Comparison of ENCODE assay signal across 10 cellular contexts in the genomic region with DNA sequence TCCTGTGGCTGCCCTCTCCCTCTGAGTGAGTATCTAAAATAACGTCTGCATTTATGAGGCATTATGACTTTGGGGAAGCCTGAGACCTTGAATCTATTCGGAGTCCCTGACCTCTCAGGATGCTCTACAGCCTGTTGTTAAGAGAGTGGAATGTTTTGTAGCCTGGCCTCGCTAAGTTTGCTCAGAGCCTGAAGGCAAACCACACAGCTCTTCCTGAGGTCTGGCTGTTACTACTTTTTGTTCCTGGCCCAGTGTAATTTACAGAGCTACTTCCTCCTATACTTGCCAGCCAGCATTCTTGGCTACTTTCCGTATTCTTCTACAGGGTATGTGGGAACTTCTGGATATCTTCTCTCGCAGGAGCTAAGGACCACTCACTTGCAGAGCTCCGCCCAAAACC. TPM values are rescaled to one million over a fixed set of nuclear protein-coding genes. Genes with fewer than 3 reads are reported as not detected.
DNase-seq lines count a peak whose midpoint lies in the region; ATAC-seq and TF ChIP-seq lines count a peak whose summit lies in the region.
"Had no signal": no experiment of that assay in that cellular context is flagged by ENCODE, and none has a peak within 500 bp of the region (broad histone marks: within the 10 kb centered on the region; RNA-seq: fewer than 3 reads in every experiment).

No MANE protein-coding gene starts in this region.

- no peaks in the 10 kb centered on the region for H3K36me3 Mint-ChIP-seq in glutamatergic neuron (ENCODE audit: unreplicated experiment)
- peaks cover 0 to 6% of the 10 kb centered on the region in 2 donors for H3K36me3 Mint-ChIP-seq in activated naive CD4-positive, alpha-beta T cell treated with anti-CD3 and anti-CD28 coated beads, Interleukin-2, amount 50 U/mL, for 72 hours

- H3K36me3 ChIP-seq in lower lobe of right lung: no peaks in the 10 kb centered on the region

- DNase-seq in Kasumi-1 (lab: John Stamatoyannopoulos, UW) (peak; percentile 90 to 93), astrocyte of the spinal cord (ENCODE audit: low read depth, low spot score) (peak; percentile 57), lower lobe of right lung (no peak), glutamatergic neuron (no peak), NCI-H2029 treated with DMSO at 0.1 percent for 48 hours (lab: John Stamatoyannopoulos, UW) (no peak)
- no peak for DNase-seq in activated naive CD4-positive, alpha-beta T cell treated with anti-CD3 and anti-CD28 coated beads, Interleukin-2, amount 50 U/mL, for 72 hours (ENCODE audit: low spot score in 2 of 2)
- DNase-seq: CD4-positive, CD25-positive, alpha-beta regulatory T cell had no signal

- no peak for TF ChIP-seq CTCF in 22Rv1 (IDR thresholded peaks at IDR 0.05)
- TF ChIP-seq CTCF in astrocyte of the spinal cord (IDR thresholded peaks at IDR 0.05; ENCODE audit: low read depth, low read length): no peak
- TF ChIP-seq CTCF in lower lobe of right lung (IDR thresholded peaks at IDR 0.05): no peak
- no peak for TF ChIP-seq CTCF in glutamatergic neuron (IDR thresholded peaks at IDR 0.05; ENCODE audit: partially characterized antibody, unreplicated experiment)

- H3K27ac Mint-ChIP-seq in glutamatergic neuron (ENCODE audit: unreplicated experiment): no peak overlapping the region
- H3K27ac Mint-ChIP-seq in activated naive CD4-positive, alpha-beta T cell treated with anti-CD3 and anti-CD28 coated beads, Interleukin-2, amount 50 U/mL, for 72 hours: no peak overlapping the region
- H3K27ac Mint-ChIP-seq: T-helper 1 cell treated with Interleukin-12 subunit alpha and Interleukin-12 subunit beta and Interleukin-4 antibody, amounts not matched to agents 30 μg/mL and 1 μg/mL, for 36 hours had no signal

- H3K4me1 ChIP-seq in lower lobe of right lung: peaks cover 12% of the 10 kb centered on the region

- no peaks in the 10 kb centered on the region for H3K27me3 ChIP-seq in lower lobe of right lung (ENCODE audit: low read depth)

- H3K4me1 Mint-ChIP-seq in glutamatergic neuron (ENCODE audit: low read depth, unreplicated experiment): peaks cover 6% of the 10 kb centered on the region

- in situ Hi-C loops in astrocyte of the spinal cord (cut with HindIII; ENCODE audit: low sequenced_read_pairs): no loop called here

- H3K9me3 Mint-ChIP-seq in glutamatergic neuron (ENCODE audit: unreplicated experiment): peaks cover 2% of the 10 kb centered on the region
- peaks cover 3 to 4% of the 10 kb centered on the region in 2 donors for H3K9me3 Mint-ChIP-seq in activated naive CD4-positive, alpha-beta T cell treated with anti-CD3 and anti-CD28 coated beads, Interleukin-2, amount 50 U/mL, for 72 hours
- H3K9me3 Mint-ChIP-seq: T-helper 1 cell treated with Interleukin-12 subunit alpha and Interleukin-12 subunit beta and Interleukin-4 antibody, amounts not matched to agents 30 μg/mL and 1 μg/mL, for 36 hours had no signal

- H3K9me3 ChIP-seq in lower lobe of right lung: no peaks in the 10 kb centered on the region

- intact Hi-C loops in lower lobe of right lung (cut with DNase I): no loop called here

- ATAC-seq in lower lobe of right lung (peak; percentile 35 to 57), HG03342 (IDR thresholded peaks at IDR 0.05; ENCODE audit: unreplicated experiment) (no peak)
- ATAC-seq in activated naive CD4-positive, alpha-beta T cell treated with anti-CD3 and anti-CD28 coated beads, Interleukin-2, amount 50 U/mL, for 72 hours: no peak

- H3K4me3 ChIP-seq in astrocyte of the spinal cord (ENCODE audit: low read depth, low read length): no peak overlapping the region
- H3K4me3 ChIP-seq in lower lobe of right lung: no peak overlapping the region

- peak overlapping the region; percentile 44 for H3K27ac ChIP-seq in 22Rv1
- H3K27ac ChIP-seq in lower lobe of right lung: peak overlapping the region; percentile 74

- no peaks in the 10 kb centered on the region for H3K27me3 Mint-ChIP-seq in glutamatergic neuron (ENCODE audit: unreplicated experiment)

- H3K4me3 Mint-ChIP-seq in glutamatergic neuron (ENCODE audit: unreplicated experiment): no peak overlapping the region
- H3K4me3 Mint-ChIP-seq: T-helper 1 cell treated with Interleukin-12 subunit alpha and Interleukin-12 subunit beta and Interleukin-4 antibody, amounts not matched to agents 30 μg/mL and 1 μg/mL, for 36 hours had no signal

RNA-seq across cellular contexts. Expression of gene ZMYM4, which starts 3.6 kb away (rescaled TPM):
- total RNA-seq in lower lobe of right lung (48.4 TPM), glutamatergic neuron (ENCODE audit: unreplicated experiment) (64.8 TPM)
- 10 to 100 TPM; 16.5 to 38.0 TPM for total RNA-seq in activated naive CD4-positive, alpha-beta T cell treated with anti-CD3 and anti-CD28 coated beads, Interleukin-2, amount 50 U/mL, for 72 hours

Comparison
In these comparisons a context has a peak if more than half of its experiments do, and no peak if none do; other contexts are left out.
1. DNase-seq: peak in Kasumi-1 (2 of 2) and astrocyte of the spinal cord (single experiment); none in lower lobe of right lung (single experiment), glutamatergic neuron (single experiment), NCI-H2029 treated with DMSO at 0.1 percent for 48 hours (single experiment) and activated naive CD4-positive, alpha-beta T cell treated with anti-CD3 and anti-CD28 coated beads, Interleukin-2, amount 50 U/mL, for 72 hours (0 of 2).
2. ATAC-seq: peak in lower lobe of right lung (2 of 2); none in HG03342 (single experiment) and activated naive CD4-positive, alpha-beta T cell treated with anti-CD3 and anti-CD28 coated beads, Interleukin-2, amount 50 U/mL, for 72 hours (0 of 2).